Comparison of ENCODE assay signal across 15 cellular contexts in the genomic region with DNA sequence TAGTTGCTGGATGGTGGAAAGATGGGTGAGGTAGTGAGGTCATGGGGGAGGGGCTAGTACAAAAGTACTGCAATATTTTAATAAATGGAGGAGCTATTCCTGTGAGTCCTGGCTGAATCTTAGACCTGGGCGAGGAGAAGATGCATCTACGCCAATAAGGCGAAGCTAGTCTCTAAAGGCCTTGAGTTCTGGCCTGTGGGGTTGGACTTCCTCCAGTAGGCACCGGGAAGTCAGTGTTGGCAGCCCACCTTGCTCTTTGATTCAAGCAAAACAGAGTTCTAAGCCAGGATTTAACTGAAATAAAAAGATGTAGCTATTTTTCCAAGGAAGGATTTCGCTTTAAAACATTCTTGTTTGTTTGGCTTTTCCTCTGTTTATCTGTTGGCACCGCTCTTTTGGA.
DNase-seq lines count a peak whose midpoint lies in the region; TF ChIP-seq lines count a peak whose summit lies in the region.
"Had no signal": no experiment of that assay in that cellular context is flagged by ENCODE, and none has a peak within 500 bp of the region (broad histone marks: within the 10 kb centered on the region; RNA-seq: fewer than 3 reads in every experiment).

No MANE protein-coding gene starts in this region.

- no peaks in the 10 kb centered on the region for H3K9me3 ChIP-seq in Loucy (ENCODE audit: insufficient read depth, low read depth, low read length)
- H3K9me3 ChIP-seq in ovary: no peaks in the 10 kb centered on the region
- H3K9me3 ChIP-seq in tibial artery: no peaks in the 10 kb centered on the region
- H3K9me3 ChIP-seq: BE2C, Caco-2 had no signal

- intact Hi-C loops in ovary (cut with DNase I) (no loop called here), tibial artery (cut with DNase I; ENCODE audit: low total_unique reads) (no loop called here)

- TF ChIP-seq CTCF in Loucy (conservative IDR thresholded peaks at IDR 0.05; ENCODE audit: low read length) (no peak), ovary (IDR thresholded peaks at IDR 0.05) (no peak), tibial artery (IDR thresholded peaks at IDR 0.05) (no peak)

- H3F3A ChIP-seq in Loucy (ENCODE audit: low read depth): 0 out of 2 replicates have a peak, but pooled peaks cover 3% of the 10 kb centered on the region

- no peak overlapping the region for H3K4me3 ChIP-seq in Loucy (ENCODE audit: low read length, poor library complexity, severe bottlenecking)
- H3K4me3 ChIP-seq in ovary: no peak overlapping the region
- no peak overlapping the region for H3K4me3 ChIP-seq in tibial artery

- H3K9me2 ChIP-seq in Loucy (replicated peaks; ENCODE audit: low read depth, low read length): no peaks in the 10 kb centered on the region

- no peaks in the 10 kb centered on the region for H4K20me1 ChIP-seq in Loucy (ENCODE audit: insufficient read depth, low read length, poor library complexity, severe bottlenecking)

- H3K4me1 ChIP-seq in Loucy (ENCODE audit: insufficient read depth, low read length, poor library complexity, severe bottlenecking) (peaks cover 59% of the 10 kb centered on the region), ovary (ENCODE audit: insufficient read depth) (peaks cover 5% of the 10 kb centered on the region), tibial artery (peaks cover 0 to 14% (median 8%) of the 10 kb centered on the region in 4 donors)
- H3K4me1 ChIP-seq: BE2C, Caco-2 had no signal

- H3K27me3 ChIP-seq in Loucy (ENCODE audit: insufficient read depth, low read length, poor library complexity, severe bottlenecking): no peaks in the 10 kb centered on the region
- no peaks in the 10 kb centered on the region for H3K27me3 ChIP-seq in ovary
- no peaks in the 10 kb centered on the region for H3K27me3 ChIP-seq in tibial artery
- H3K27me3 ChIP-seq: BE2C had no signal

- DNase-seq in NCI-H446 treated with DMSO at 0.1 percent for 48 hours (lab: John Stamatoyannopoulos, UW) (peak; percentile 35), ovary (peak in 4 of 5 donors; percentile 36 to 66 (median 51)), tibial artery (peak; percentile 42 to 73), epidermal melanocyte (ENCODE audit: insufficient read length, low spot score) (no peak), dedifferentiated amniotic fluid mesenchymal stem cell (ENCODE audit: extremely low spot score) (no peak), HuH-7 (ENCODE audit: low spot score) (no peak)
- DNase-seq: BE2C; Caco-2; CD8-positive, alpha-beta T cell; DND-41; GF-D8; GOT3; H9 had no signal

- TF ChIP-seq POLR2A in ovary (IDR thresholded peaks at IDR 0.05): no peak

- H3K9ac ChIP-seq in Loucy (ENCODE audit: low read depth, low read length, poor library complexity, severe bottlenecking): peak overlapping the region; percentile 15

- TF ChIP-seq EP300 in ovary (IDR thresholded peaks at IDR 0.05): no peak

- H3K27ac ChIP-seq in ovary: peak overlapping the region in 1 of 2 donors; percentile 48
- no peak overlapping the region for H3K27ac ChIP-seq in tibial artery
- H3K27ac ChIP-seq: C4-2B had no signal

- no peaks in the 10 kb centered on the region for H3K79me2 ChIP-seq in Loucy (ENCODE audit: insufficient read depth, low read length)

- H3K4me2 ChIP-seq in Loucy (ENCODE audit: low read depth, low read length, poor library complexity, severe bottlenecking): no peak overlapping the region

- no peak overlapping the region for H2AFZ ChIP-seq in Loucy (ENCODE audit: low read length)

- WGBS in ovary, 3 donors: 15 to 18% (median 17%) methylated on average over 6 of the region's 6 CpGs

- no peaks in the 10 kb centered on the region for H3K36me3 ChIP-seq in Loucy (ENCODE audit: insufficient read depth, low read length)
- no peaks in the 10 kb centered on the region for H3K36me3 ChIP-seq in ovary
- H3K36me3 ChIP-seq in tibial artery: no peaks in the 10 kb centered on the region
- H3K36me3 ChIP-seq: BE2C had no signal

Comparison
In these comparisons a context has a peak if more than half of its experiments do, and no peak if none do; other contexts are left out.
1. DNase-seq: peak in NCI-H446 treated with DMSO at 0.1 percent for 48 hours (single experiment), ovary (4 of 5) and tibial artery (2 of 2); none in epidermal melanocyte (single experiment), dedifferentiated amniotic fluid mesenchymal stem cell (single experiment) and HuH-7 (single experiment).